8 cellular contexts compared by ENCODE assay signal in the genomic region with DNA sequence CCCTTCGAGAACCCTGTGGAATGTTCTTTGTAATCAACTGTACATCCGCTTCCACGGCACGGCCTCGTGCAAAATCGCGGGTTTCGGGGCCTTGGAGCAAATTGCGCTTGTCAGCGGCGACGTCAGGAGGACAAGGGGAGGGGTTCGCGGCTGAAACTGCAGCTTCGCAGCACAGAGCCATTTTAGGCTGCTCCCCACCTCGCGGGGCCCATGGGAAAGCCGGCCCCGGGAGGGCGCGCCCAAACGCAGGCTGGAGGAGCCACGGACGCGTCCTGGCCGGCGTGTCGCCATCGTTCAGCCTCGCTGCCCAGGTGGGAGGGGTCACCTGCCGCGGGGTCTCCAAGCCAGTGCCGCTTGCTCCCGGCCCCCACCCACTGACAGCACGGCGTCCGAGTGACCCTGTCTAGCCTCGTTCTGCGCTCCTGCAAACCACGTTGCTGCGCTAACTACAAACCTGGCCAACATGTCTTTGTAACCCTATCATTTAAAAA. TPM values are rescaled to one million over a fixed set of nuclear protein-coding genes. Genes with fewer than 3 reads are reported as not detected.
DNase-seq lines count a peak whose midpoint lies in the region; ATAC-seq and TF ChIP-seq lines count a peak whose summit lies in the region.

No MANE protein-coding gene starts in this region.

- H3K27ac ChIP-seq in SK-N-MC (no peak overlapping the region), mammary epithelial cell (ENCODE audit: insufficient read depth, low read depth, low read length) (no peak overlapping the region)

- peaks cover 29% of the 10 kb centered on the region for H3K4me1 ChIP-seq in mammary epithelial cell (ENCODE audit: insufficient read depth, low read length)

- H3K4me2 ChIP-seq in mammary epithelial cell (ENCODE audit: insufficient read depth, low read depth, low read length) = peak overlapping the region; percentile 78

- 0% methylated on average over 4 of the region's 41 CpGs for WGBS in mammary epithelial cell (ENCODE audit: low coverage, missing lambda C conversion rate)

- dilution Hi-C loops in mammary epithelial cell (cut with HindIII; ENCODE audit: low sequenced_read_pairs) = no loop called here

- intact Hi-C loops in mammary epithelial cell (cut with micrococcal nuclease) = loop anchor here (1.0 kb wide), 1 partner anchor 287 kb away; no protein-coding TSS in a partner anchor

- peak overlapping the region; percentile 44 for H2AFZ ChIP-seq in mammary epithelial cell (ENCODE audit: low read depth, low read length)

- BruUV-seq in mammary epithelial cell (replicated peaks; lab: Mats Ljungman, UMichigan) = no TSS peak

- in situ Hi-C loops in mammary epithelial cell (cut with MboI; ENCODE audit: low sequenced_read_pairs in 2 of 2) = no loop called here

- DNase-seq in SK-N-MC (ENCODE audit: low read depth, low spot score) (no peak), mammary epithelial cell (no peak), kidney tubule cell (ENCODE audit: low spot score) (peak; percentile 18), NCI-H146 treated with DMSO at 0.1 percent for 48 hours (lab: John Stamatoyannopoulos, UW; ENCODE audit: unreplicated experiment) (no peak), NCI-H2227 (lab: John Stamatoyannopoulos, UW; ENCODE audit: unreplicated experiment) (no peak)
- DNase-seq in stimulated activated CD4-positive, alpha-beta T cell treated with anti-CD3 and anti-CD28 coated beads, Interleukin-2, amount 100 ng/mL, for 48 hours = peak; percentile 14 to 40

- CTCF ChIA-PET in mammary epithelial cell (lab: Charles Lee; ENCODE audit: low non-redundant PET) = interaction anchor here (0.6 to 0.8 kb wide), 2 partner anchors 488 to 686 kb away, joined by 4 to 10 read pairs; no protein-coding TSS in a partner anchor

- no peaks in the 10 kb centered on the region for H3K36me3 ChIP-seq in SK-N-MC (ENCODE audit: insufficient read depth, low read length)
- H3K36me3 ChIP-seq in mammary epithelial cell (ENCODE audit: insufficient read depth, low read length) = no peaks in the 10 kb centered on the region

- H3K9me3 ChIP-seq in SK-N-MC (ENCODE audit: low read depth, low read length) (no peaks in the 10 kb centered on the region), mammary epithelial cell (replicated peaks; ENCODE audit: insufficient read depth, low read length) (peaks cover 6% of the 10 kb centered on the region)

- H3K9ac ChIP-seq in SK-N-MC (ENCODE audit: insufficient read length) = no peak overlapping the region
- no peak overlapping the region for H3K9ac ChIP-seq in mammary epithelial cell (ENCODE audit: insufficient read depth, low read length)

- H3K4me3 ChIP-seq in SK-N-MC = peak overlapping the region; percentile 77
- peak overlapping the region in 2 of 3 experiments; percentile 31 to 32 for H3K4me3 ChIP-seq in mammary epithelial cell (replicated peaks in 1 of 3; ENCODE audit: insufficient read depth in 1 of 3, low read depth in 2 of 3, low read length in 3 of 3)

- peaks cover 49% of the 10 kb centered on the region for H3K27me3 ChIP-seq in mammary epithelial cell (ENCODE audit: insufficient read depth, low read length)

- ATAC-seq in GM21381 (IDR thresholded peaks at IDR 0.05; ENCODE audit: unreplicated experiment) = peak; percentile 19
- no peak for ATAC-seq in GM18498 (IDR thresholded peaks at IDR 0.05; ENCODE audit: unreplicated experiment)

- no peaks in the 10 kb centered on the region for H4K20me1 ChIP-seq in mammary epithelial cell (ENCODE audit: insufficient read depth, low read length)

- no peaks in the 10 kb centered on the region for H3K79me2 ChIP-seq in mammary epithelial cell (ENCODE audit: insufficient read depth, low read length)

- no peak for TF ChIP-seq CTCF in mammary epithelial cell (conservative IDR thresholded peaks at IDR 0.05 in 1 of 2, IDR thresholded peaks at IDR 0.05 in 1 of 2; ENCODE audit: extremely low read depth in 1 of 2, insufficient read depth in 1 of 2, low read depth in 1 of 2, low read length in 2 of 2)

RNA-seq across cellular contexts. Expression of a gene that starts 2.8 kb away (rescaled TPM):
- total RNA-seq in mammary epithelial cell = 1 to 10 TPM; 1.5 to 2.2 TPM
- polyA plus RNA-seq in mammary epithelial cell = 0.09 TPM
- polyA minus RNA-seq in mammary epithelial cell = not detected

Comparison
In these comparisons a context has a peak if more than half of its experiments do, and no peak if none do; other contexts are left out.
1. DNase-seq: peak in kidney tubule cell (single experiment) and stimulated activated CD4-positive, alpha-beta T cell treated with anti-CD3 and anti-CD28 coated beads, Interleukin-2, amount 100 ng/mL, for 48 hours (2 of 2); none in SK-N-MC (single experiment), mammary epithelial cell (single experiment), NCI-H146 treated with DMSO at 0.1 percent for 48 hours (single experiment) and NCI-H2227 (single experiment).